ENCODE assay signal across 20 cellular contexts in genomic region chr1:30915491-30916230, GRCh38. TPM values are rescaled to one million over a fixed set of nuclear protein-coding genes. Genes with fewer than 3 reads are reported as not detected.
DNase-seq lines count a peak whose midpoint lies in the region; ATAC-seq and TF ChIP-seq lines count a peak whose summit lies in the region.
"Had no signal": no experiment of that assay in that cellular context is flagged by ENCODE, and none has a peak within 500 bp of the region (broad histone marks: within the 10 kb centered on the region; RNA-seq: fewer than 3 reads in every experiment).

No MANE protein-coding gene starts in this region.

- CTCF ChIA-PET in activated CD4-positive, alpha-beta T cell treated with anti-CD3 and anti-CD28 coated beads, Interleukin-2, amount 10 ng/mL, durations not matched to agents 7 days and 5 days (lab: Charles Lee) = interaction anchor here (1.5 to 2.9 kb wide), 3 partner anchors 10 to 197 kb away, joined by 3 to 22 read pairs (median 8); no protein-coding TSS in a partner anchor

- H2BK5ac ChIP-seq in neuronal stem cell (ENCODE audit: low read length) = no peak overlapping the region

- no peaks in the 10 kb centered on the region for H3K36me3 Mint-ChIP-seq in activated CD4-positive, alpha-beta T cell treated with anti-CD3 and anti-CD28 coated beads, Interleukin-2, amount 10 ng/mL, durations not matched to agents 7 days and 5 days (ENCODE audit: low read depth)
- no peaks in the 10 kb centered on the region for H3K36me3 Mint-ChIP-seq in endodermal cell (ENCODE audit: low read depth)

- no peak overlapping the region for H4K8ac ChIP-seq in neuronal stem cell (ENCODE audit: low read depth, low read length)

- H2BK12ac ChIP-seq in neuronal stem cell (ENCODE audit: low read length) = peak overlapping the region; percentile 86

- no peak overlapping the region for H3K23ac ChIP-seq in neuronal stem cell (ENCODE audit: low read depth, low read length, poor library complexity)

- peak overlapping the region; percentile 46 for H3K27ac Mint-ChIP-seq in activated CD4-positive, alpha-beta T cell treated with anti-CD3 and anti-CD28 coated beads, Interleukin-2, amount 10 ng/mL, durations not matched to agents 7 days and 5 days
- no peak overlapping the region for H3K27ac Mint-ChIP-seq in endodermal cell
- H3K27ac Mint-ChIP-seq: HFFc6 had no signal

- H3K9me3 Mint-ChIP-seq in activated CD4-positive, alpha-beta T cell treated with anti-CD3 and anti-CD28 coated beads, Interleukin-2, amount 10 ng/mL, durations not matched to agents 7 days and 5 days = no peaks in the 10 kb centered on the region
- H3K9me3 Mint-ChIP-seq in endodermal cell = no peaks in the 10 kb centered on the region
- H3K9me3 Mint-ChIP-seq: HFFc6 had no signal

- POLR2A ChIA-PET in activated CD4-positive, alpha-beta T cell treated with anti-CD3 and anti-CD28 coated beads, Interleukin-2, amount 10 ng/mL, durations not matched to agents 7 days and 5 days (lab: Charles Lee) = no interaction called here

- peak overlapping the region; percentile 92 for H2AK5ac ChIP-seq in neuronal stem cell (ENCODE audit: low read depth, low read length)

- H3K27me3 ChIP-seq in endodermal cell (ENCODE audit: control insufficient read depth, insufficient read depth, low read length, poor library complexity, severe bottlenecking) (no peaks in the 10 kb centered on the region), neuronal stem cell (ENCODE audit: control insufficient read depth in 3 of 3, insufficient read depth in 3 of 3, low read depth in 1 of 3, low read length in 3 of 3) (no peaks in the 10 kb centered on the region), upper lobe of right lung (no peaks in the 10 kb centered on the region)
- H3K27me3 ChIP-seq: MG63 had no signal

- H3K36me3 ChIP-seq in endodermal cell (ENCODE audit: control insufficient read depth, insufficient read depth, low read length) = no peaks in the 10 kb centered on the region
- H3K36me3 ChIP-seq in neuronal stem cell (replicated peaks in 1 of 2; ENCODE audit: control insufficient read depth in 2 of 2, insufficient read depth in 2 of 2, low read length in 2 of 2) = no peaks in the 10 kb centered on the region
- H3K36me3 ChIP-seq in upper lobe of right lung = no peaks in the 10 kb centered on the region
- H3K36me3 ChIP-seq: MG63 had no signal

- H3K4me1 ChIP-seq in endodermal cell (ENCODE audit: control insufficient read depth, insufficient read depth, low read length) (peaks cover 3% of the 10 kb centered on the region), neuronal stem cell (ENCODE audit: control insufficient read depth in 2 of 2, insufficient read depth in 1 of 2, low read depth in 1 of 2, low read length in 2 of 2) (peaks cover 3 to 4% of the 10 kb centered on the region in 2 donors), upper lobe of right lung (peaks cover 7% of the 10 kb centered on the region)

- 91 to 96% methylated on average over 6 to 13 of the region's 13 CpGs for WGBS in endodermal cell (ENCODE audit: insufficient coverage in 1 of 2, insufficient read length in 1 of 2), 2 experiments
- WGBS in neuronal stem cell (ENCODE audit: extremely low coverage in 2 of 2, insufficient read length in 2 of 2, insufficient replicate concordance in 1 of 2), 2 donors = no CpG with 5 or more reads among the region's 13 CpGs

- H3K4me2 ChIP-seq in neuronal stem cell (ENCODE audit: insufficient read depth, low read length, poor library complexity, severe bottlenecking) = no peak overlapping the region
- H3K4me2 ChIP-seq: KMS-11 had no signal

- no peak overlapping the region for H3K14ac ChIP-seq in neuronal stem cell (ENCODE audit: low read length)

- H3K18ac ChIP-seq in neuronal stem cell (ENCODE audit: low read length) = peak overlapping the region; percentile 86

- H3K9ac ChIP-seq in endodermal cell (ENCODE audit: extremely low read depth, low read length, poor library complexity, severe bottlenecking) = no peak overlapping the region
- H3K9ac ChIP-seq in neuronal stem cell (ENCODE audit: low read depth, low read length, poor library complexity) = no peak overlapping the region
- H3K9ac ChIP-seq: KMS-11 had no signal

- peak overlapping the region; percentile 67 for H2BK15ac ChIP-seq in neuronal stem cell (ENCODE audit: low read length)

- peaks cover 5% of the 10 kb centered on the region for H3K4me1 Mint-ChIP-seq in activated CD4-positive, alpha-beta T cell treated with anti-CD3 and anti-CD28 coated beads, Interleukin-2, amount 10 ng/mL, durations not matched to agents 7 days and 5 days
- peaks cover 10% of the 10 kb centered on the region for H3K4me1 Mint-ChIP-seq in endodermal cell

- peak overlapping the region; percentile 18 for H3K4ac ChIP-seq in neuronal stem cell (ENCODE audit: low read length)

- no peak for DNase-seq in activated CD4-positive, alpha-beta T cell treated with anti-CD3 and anti-CD28 coated beads, Interleukin-2, amount 10 ng/mL, durations not matched to agents 7 days and 5 days
- DNase-seq in activated CD4-positive, alpha-beta T cell treated with anti-CD3 and anti-CD28 coated beads for 48 hours = no peak
- DNase-seq in endodermal cell (peak; percentile 45), neuronal stem cell (ENCODE audit: low spot score) (no peak), upper lobe of right lung (peak; percentile 58), GM10266 (ENCODE audit: extremely low spot score) (no peak), G401 (ENCODE audit: low spot score) (no peak), kidney glomerular epithelial cell (lab: John Stamatoyannopoulos, UW) (no peak)
- DNase-seq: DMS153, HFFc6, MG63, NCI-H1092 treated with DMSO at 0.1 percent for 48 hours, NCI-H1694 treated with DMSO at 0.1 percent for 48 hours, NCI-H69, PC-3 had no signal

- no peak overlapping the region for H3K27ac ChIP-seq in endodermal cell (ENCODE audit: low read depth, low read length)
- no peak overlapping the region for H3K27ac ChIP-seq in neuronal stem cell (replicated peaks; ENCODE audit: low read length)
- H3K27ac ChIP-seq in upper lobe of right lung = no peak overlapping the region
- H3K27ac ChIP-seq: 22Rv1, C4-2B, HL-60, KMS-11 had no signal

- no peak for ATAC-seq in upper lobe of right lung
- ATAC-seq: GM12878, PC-3 had no signal

- no peak for TF ChIP-seq CTCF in endodermal cell (conservative IDR thresholded peaks at IDR 0.05)
- no peak for TF ChIP-seq CTCF in upper lobe of right lung (IDR thresholded peaks at IDR 0.05)
- TF ChIP-seq CTCF in GM10266 (IDR thresholded peaks at IDR 0.05; ENCODE audit: control insufficient read depth, insufficient read depth, low read depth, missing control alignments) = no peak

- no peak overlapping the region for H2BK120ac ChIP-seq in neuronal stem cell (ENCODE audit: low read depth, low read length)

- H3K4me3 ChIP-seq in endodermal cell (ENCODE audit: low read length) (no peak overlapping the region), neuronal stem cell (ENCODE audit: low read length in 2 of 2) (no peak overlapping the region), upper lobe of right lung (no peak overlapping the region)
- H3K4me3 ChIP-seq: GM12878, MG63 had no signal

- no peak overlapping the region for H3K4me3 Mint-ChIP-seq in activated CD4-positive, alpha-beta T cell treated with anti-CD3 and anti-CD28 coated beads, Interleukin-2, amount 10 ng/mL, durations not matched to agents 7 days and 5 days
- H3K4me3 Mint-ChIP-seq in endodermal cell = no peak overlapping the region
- H3K4me3 Mint-ChIP-seq: HFFc6 had no signal

- no peaks in the 10 kb centered on the region for H3K9me3 ChIP-seq in endodermal cell (ENCODE audit: control insufficient read depth, low read length)
- no peaks in the 10 kb centered on the region for H3K9me3 ChIP-seq in neuronal stem cell (replicated peaks in 1 of 2; ENCODE audit: control insufficient read depth in 2 of 2, insufficient read depth in 1 of 2, low read depth in 1 of 2, low read length in 2 of 2)
- H3K9me3 ChIP-seq in upper lobe of right lung = no peaks in the 10 kb centered on the region
- H3K9me3 ChIP-seq: MG63 had no signal

- peaks cover 17% of the 10 kb centered on the region for H3K27me3 Mint-ChIP-seq in activated CD4-positive, alpha-beta T cell treated with anti-CD3 and anti-CD28 coated beads, Interleukin-2, amount 10 ng/mL, durations not matched to agents 7 days and 5 days
- peaks cover 2% of the 10 kb centered on the region for H3K27me3 Mint-ChIP-seq in endodermal cell (ENCODE audit: insufficient read depth)

- H2AFZ ChIP-seq in neuronal stem cell (ENCODE audit: low read length) = no peak overlapping the region

- intact Hi-C loops in upper lobe of right lung (cut with DNase I) = no loop called here

- no peaks in the 10 kb centered on the region for H3K79me1 ChIP-seq in neuronal stem cell (ENCODE audit: low read depth, low read length)

- in situ Hi-C loops in G401 (cut with HindIII; ENCODE audit: low sequenced_read_pairs) = no loop called here

- H4K91ac ChIP-seq in neuronal stem cell (ENCODE audit: low read depth, low read length, poor library complexity) = no peak overlapping the region

RNA-seq across cellular contexts. Expression of gene SDC3, which starts 7.1 kb away (rescaled TPM):
- under 1 TPM; 0.10 to 0.12 TPM for total RNA-seq in activated CD4-positive, alpha-beta T cell treated with anti-CD3 and anti-CD28 coated beads, Interleukin-2, amount 10 ng/mL, durations not matched to agents 7 days and 5 days
- 100 to 1,000 TPM in 1 of 2 donors, 10 to 100 TPM in 1; 94.1 to 143 TPM for total RNA-seq in endodermal cell
- polyA plus RNA-seq in endodermal cell (2013, experiment 1 of 2) = 94.6 TPM
- 84.7 TPM for polyA plus RNA-seq in endodermal cell (2013, experiment 2 of 2)
- 63.6 TPM for polyA plus RNA-seq in neuronal stem cell (2013, experiment 1 of 2)
- polyA plus RNA-seq in neuronal stem cell (2013, experiment 2 of 2) = 63.6 TPM
- total RNA-seq in upper lobe of right lung = 39.4 TPM
- total RNA-seq in G401 (2014; rRNA removed; shearing (Covaris generic)) = 23.0 and 26.6 TPM in 2 replicates

Comparison
In these comparisons a context has a peak if more than half of its experiments do, and no peak if none do; other contexts are left out.
1. DNase-seq: peak in endodermal cell (single experiment) and upper lobe of right lung (single experiment); none in activated CD4-positive, alpha-beta T cell treated with anti-CD3 and anti-CD28 coated beads, Interleukin-2, amount 10 ng/mL, durations not matched to agents 7 days and 5 days (single experiment), activated CD4-positive, alpha-beta T cell treated with anti-CD3 and anti-CD28 coated beads for 48 hours (single experiment), neuronal stem cell (single experiment), GM10266 (single experiment), G401 (single experiment) and kidney glomerular epithelial cell (single experiment).
2. RNA of gene SDC3, which starts 7.1 kb away (total RNA-seq): 94.1 to 143 TPM in endodermal cell, 39.4 TPM in upper lobe of right lung (single experiment) and 23.0 to 26.6 TPM in G401; 0.10 to 0.12 TPM in activated CD4-positive, alpha-beta T cell treated with anti-CD3 and anti-CD28 coated beads, Interleukin-2, amount 10 ng/mL, durations not matched to agents 7 days and 5 days; every median in the first group is over 10 times any median in the second.